ENCODE assay signal across 35 cellular contexts in genomic region chr14:41423503-41423902, GRCh38.
"Had no signal": no experiment of that assay in that cellular context is flagged by ENCODE, and none has a peak within 500 bp of the region (broad histone marks: within the 10 kb centered on the region; RNA-seq: fewer than 3 reads in every experiment).

No MANE protein-coding gene starts in this region.

- H3K36me3 Mint-ChIP-seq: activated CD4-positive, alpha-beta memory T cell treated with anti-CD3 and anti-CD28 coated beads for 36 hours; activated CD8-positive, alpha-beta memory T cell treated with anti-CD3 and anti-CD28 coated beads, Interleukin-2, amount 10 ng/mL, durations not matched to agents 7 days and 5 days; activated naive CD4-positive, alpha-beta T cell treated with anti-CD3 and anti-CD28 coated beads, Interleukin-2, amount 50 U/mL, for 24 hours; activated naive CD8-positive, alpha-beta T cell treated with anti-CD3 and anti-CD28 coated beads for 36 hours had no signal

- H3K4me1 ChIP-seq: adrenal gland, ascending aorta, body of pancreas, esophagus muscularis mucosa had no signal

- DNase-seq: activated B cell treated with CpG ODN at 0.5 μM for 24 hours; activated CD4-positive, alpha-beta memory T cell treated with anti-CD3 and anti-CD28 coated beads for 36 hours; activated CD4-positive, alpha-beta T cell treated with anti-CD3 and anti-CD28 coated beads for 36 hours; activated CD4-positive, alpha-beta T cell treated with anti-CD3 and anti-CD28 coated beads, Interleukin-2, amount 10 ng/mL, durations not matched to agents 24 days and 14 days; activated CD4-positive, CD25-positive, alpha-beta regulatory T cell treated with anti-CD3 and anti-CD28 coated beads, Interleukin-2, amount 50 U/mL, for 72 hours; activated CD8-positive, alpha-beta memory T cell treated with anti-CD3 and anti-CD28 coated beads, Interleukin-2, amount 10 ng/mL, durations not matched to agents 7 days and 5 days; activated CD8-positive, alpha-beta memory T cell treated with anti-CD3 and anti-CD28 coated beads, Interleukin-2, amount 50 U/mL, for 4 hours; activated CD8-positive, alpha-beta T cell treated with anti-CD3 and anti-CD28 coated beads, Interleukin-2, amount 10 ng/mL, durations not matched to agents 7 days and 5 days; activated effector memory CD4-positive, alpha-beta T cell treated with anti-CD3 and anti-CD28 coated beads, Interleukin-2, amount 50 U/mL, for 16 hours; activated naive CD4-positive, alpha-beta T cell treated with anti-CD3 and anti-CD28 coated beads for 36 hours; activated naive CD8-positive, alpha-beta T cell treated with anti-CD3 and anti-CD28 coated beads for 36 hours; activated naive CD8-positive, alpha-beta T cell treated with anti-CD3 and anti-CD28 coated beads, Interleukin-2, amount 50 U/mL, for 24 hours; activated T-cell treated with anti-CD3 and anti-CD28 coated beads, Interleukin-2, amount 50 U/mL, for 1 hour; activated T-cell treated with anti-CD3 and anti-CD28 coated beads, Interleukin-2, amount 50 U/mL, for 48 hours; adrenal gland; body of pancreas; caudate nucleus; cortex of kidney; dermis blood vessel endothelial cell; effector CD4-positive, alpha-beta T cell; effector memory CD8-positive, alpha-beta T cell; erythroblast; head of caudate nucleus; T-helper 1 cell; T-helper 17 cell; T1000; WERI-Rb-1 had no signal

- H3K27ac Mint-ChIP-seq: activated B cell treated with CpG ODN at 0.5 μM for 24 hours; activated CD4-positive, alpha-beta memory T cell treated with anti-CD3 and anti-CD28 coated beads for 36 hours; activated CD4-positive, alpha-beta T cell treated with anti-CD3 and anti-CD28 coated beads for 36 hours; activated CD4-positive, alpha-beta T cell treated with anti-CD3 and anti-CD28 coated beads, Interleukin-2, amount 10 ng/mL, durations not matched to agents 24 days and 14 days; activated CD8-positive, alpha-beta memory T cell treated with anti-CD3 and anti-CD28 coated beads, Interleukin-2, amount 10 ng/mL, durations not matched to agents 7 days and 5 days; activated CD8-positive, alpha-beta T cell treated with anti-CD3 and anti-CD28 coated beads, Interleukin-2, amount 10 ng/mL, durations not matched to agents 7 days and 5 days; activated naive CD4-positive, alpha-beta T cell treated with anti-CD3 and anti-CD28 coated beads for 36 hours; activated naive CD4-positive, alpha-beta T cell treated with anti-CD3 and anti-CD28 coated beads, Interleukin-2, amount 50 U/mL, for 24 hours; activated naive CD8-positive, alpha-beta T cell treated with anti-CD3 and anti-CD28 coated beads for 36 hours; activated naive CD8-positive, alpha-beta T cell treated with anti-CD3 and anti-CD28 coated beads, Interleukin-2, amount 50 U/mL, for 24 hours; activated T-helper 1 cell treated with anti-CD3 and anti-CD28 coated beads, Interleukin-12 subunit alpha, Interleukin-12 subunit beta, Interleukin-2, Interleukin-4 antibody, amounts not matched to agents 30 ng/mL and 10 ng/mL and 1 ng/mL, durations not matched to agents 14 hours and 24 hours and 36 hours; activated T-helper 2 cell treated with anti-CD3 and anti-CD28 coated beads, Interferon-gamma antibody, Interleukin-2, Interleukin-4, amounts not matched to agents 10 μg/mL and 5 μg/mL and 100 μg/mL, durations not matched to agents 14 hours and 24 hours and 36 hours; effector memory CD8-positive, alpha-beta T cell; T-helper 17 cell; T-helper 2 cell treated with Interferon-gamma antibody and Interleukin-4, amounts not matched to agents 5 μg/mL and 100 μg/mL, for 36 hours had no signal

- H3K36me3 ChIP-seq: adrenal gland, ascending aorta, esophagus muscularis mucosa, WERI-Rb-1 had no signal

- H3K4me1 Mint-ChIP-seq: activated B cell treated with CpG ODN at 0.5 μM for 24 hours; activated CD4-positive, alpha-beta T cell treated with anti-CD3 and anti-CD28 coated beads for 36 hours; activated CD4-positive, alpha-beta T cell treated with anti-CD3 and anti-CD28 coated beads, Interleukin-2, amount 10 ng/mL, durations not matched to agents 24 days and 14 days; activated CD8-positive, alpha-beta memory T cell treated with anti-CD3 and anti-CD28 coated beads, Interleukin-2, amount 10 ng/mL, durations not matched to agents 7 days and 5 days; activated naive CD4-positive, alpha-beta T cell treated with anti-CD3 and anti-CD28 coated beads, Interleukin-2, amount 50 U/mL, for 24 hours; activated naive CD8-positive, alpha-beta T cell treated with anti-CD3 and anti-CD28 coated beads for 36 hours; activated naive CD8-positive, alpha-beta T cell treated with anti-CD3 and anti-CD28 coated beads, Interleukin-2, amount 50 U/mL, for 24 hours; T-helper 17 cell had no signal

- H3K27ac ChIP-seq: adrenal gland, ascending aorta, body of pancreas, esophagus muscularis mucosa, WERI-Rb-1 had no signal

- H3K4me3 ChIP-seq: adrenal gland, ascending aorta, body of pancreas, esophagus muscularis mucosa had no signal

- H3K4me3 Mint-ChIP-seq: activated B cell treated with CpG ODN at 0.5 μM for 24 hours; activated CD4-positive, alpha-beta memory T cell treated with anti-CD3 and anti-CD28 coated beads for 36 hours; activated CD4-positive, alpha-beta T cell treated with anti-CD3 and anti-CD28 coated beads for 36 hours; activated CD4-positive, alpha-beta T cell treated with anti-CD3 and anti-CD28 coated beads, Interleukin-2, amount 10 ng/mL, durations not matched to agents 24 days and 14 days; activated CD8-positive, alpha-beta memory T cell treated with anti-CD3 and anti-CD28 coated beads, Interleukin-2, amount 10 ng/mL, durations not matched to agents 7 days and 5 days; activated CD8-positive, alpha-beta T cell treated with anti-CD3 and anti-CD28 coated beads, Interleukin-2, amount 10 ng/mL, durations not matched to agents 7 days and 5 days; activated naive CD4-positive, alpha-beta T cell treated with anti-CD3 and anti-CD28 coated beads for 36 hours; activated naive CD4-positive, alpha-beta T cell treated with anti-CD3 and anti-CD28 coated beads, Interleukin-2, amount 50 U/mL, for 24 hours; activated naive CD8-positive, alpha-beta T cell treated with anti-CD3 and anti-CD28 coated beads for 36 hours; activated naive CD8-positive, alpha-beta T cell treated with anti-CD3 and anti-CD28 coated beads, Interleukin-2, amount 50 U/mL, for 24 hours; activated T-helper 1 cell treated with anti-CD3 and anti-CD28 coated beads, Interleukin-12 subunit alpha, Interleukin-12 subunit beta, Interleukin-2, Interleukin-4 antibody, amounts not matched to agents 30 ng/mL and 10 ng/mL and 1 ng/mL, durations not matched to agents 14 hours and 24 hours and 36 hours; effector memory CD8-positive, alpha-beta T cell; T-helper 17 cell; T-helper 2 cell treated with Interferon-gamma antibody and Interleukin-4, amounts not matched to agents 5 μg/mL and 100 μg/mL, for 36 hours had no signal

- ATAC-seq: activated CD4-positive, alpha-beta T cell treated with anti-CD3 and anti-CD28 coated beads for 36 hours; activated CD8-positive, alpha-beta memory T cell treated with anti-CD3 and anti-CD28 coated beads, Interleukin-2, amount 10 ng/mL, durations not matched to agents 7 days and 5 days; activated CD8-positive, alpha-beta T cell treated with anti-CD3 and anti-CD28 coated beads, Interleukin-2, amount 10 ng/mL, durations not matched to agents 7 days and 5 days; activated naive CD8-positive, alpha-beta T cell treated with anti-CD3 and anti-CD28 coated beads, Interleukin-2, amount 50 U/mL, for 24 hours; body of pancreas; effector memory CD8-positive, alpha-beta T cell; T-helper 17 cell had no signal

- H3K9me3 Mint-ChIP-seq: activated B cell treated with CpG ODN at 0.5 μM for 24 hours; activated CD4-positive, alpha-beta memory T cell treated with anti-CD3 and anti-CD28 coated beads for 36 hours; activated naive CD4-positive, alpha-beta T cell treated with anti-CD3 and anti-CD28 coated beads for 36 hours; activated naive CD4-positive, alpha-beta T cell treated with anti-CD3 and anti-CD28 coated beads, Interleukin-2, amount 50 U/mL, for 24 hours; activated naive CD8-positive, alpha-beta T cell treated with anti-CD3 and anti-CD28 coated beads, Interleukin-2, amount 50 U/mL, for 24 hours had no signal

- FAIRE-seq: colon, frontal cortex had no signal

- H3K27me3 Mint-ChIP-seq: activated B cell treated with CpG ODN at 0.5 μM for 24 hours; activated CD4-positive, alpha-beta memory T cell treated with anti-CD3 and anti-CD28 coated beads for 36 hours; activated CD4-positive, alpha-beta T cell treated with anti-CD3 and anti-CD28 coated beads for 36 hours; activated CD4-positive, alpha-beta T cell treated with anti-CD3 and anti-CD28 coated beads, Interleukin-2, amount 10 ng/mL, durations not matched to agents 24 days and 14 days; activated CD8-positive, alpha-beta memory T cell treated with anti-CD3 and anti-CD28 coated beads, Interleukin-2, amount 10 ng/mL, durations not matched to agents 7 days and 5 days; activated naive CD4-positive, alpha-beta T cell treated with anti-CD3 and anti-CD28 coated beads, Interleukin-2, amount 50 U/mL, for 24 hours; activated naive CD8-positive, alpha-beta T cell treated with anti-CD3 and anti-CD28 coated beads for 36 hours; activated naive CD8-positive, alpha-beta T cell treated with anti-CD3 and anti-CD28 coated beads, Interleukin-2, amount 50 U/mL, for 24 hours; effector memory CD8-positive, alpha-beta T cell; T-helper 17 cell had no signal

- H3K27me3 ChIP-seq: adrenal gland, ascending aorta, body of pancreas, esophagus muscularis mucosa had no signal

- H3K9me3 ChIP-seq: ascending aorta, body of pancreas, esophagus muscularis mucosa had no signal
